In genomic region chr1:175023043-175023921, GRCh38 we compare ENCODE assay signal across 8 cellular contexts. TPM values are rescaled to one million over a fixed set of nuclear protein-coding genes. Genes with fewer than 3 reads are reported as not detected.
A peak's percentile ranks its signal among the peaks of the same experiment; 100 is the strongest.
DNase-seq lines count a peak whose midpoint lies in the region; ATAC-seq, FAIRE-seq and TF ChIP-seq lines count a peak whose summit lies in the region.

Gene MRPS14 (minus strand): TSS chr1:175023425. CDS start chr1:175023408, 17 bp downstream.

- intact Hi-C loops in body of pancreas (cut with DNase I) (no loop called here), sigmoid colon (cut with DNase I) (loop anchor here (2.0 kb wide), 1 partner anchor 24 kb away; the partner anchor contains the start of gene CACYBP)

- 3 to 4% methylated on average over 33 to 42 of the region's 42 CpGs for WGBS in body of pancreas, 2 donors
- WGBS in sigmoid colon, 2 donors, result 3% methylated on average over 42 of the region's 42 CpGs

- no peak for TF ChIP-seq CTCF in body of pancreas (IDR thresholded peaks at IDR 0.05)
- no peak for TF ChIP-seq CTCF in sigmoid colon (IDR thresholded peaks at IDR 0.05)

- H3K9me3 ChIP-seq in body of pancreas (no peaks in the 10 kb centered on the region), sigmoid colon (peaks cover 0 to 1% (median 0%) of the 10 kb centered on the region in 4 donors)

- H3K27ac ChIP-seq in body of pancreas, result peak within 1 kb of the TSS; percentile 62 to 88 (median 82)
- peak within 1 kb of the TSS; percentile 81 to 86 (median 85) for H3K27ac ChIP-seq in sigmoid colon

- H3K4me1 ChIP-seq in body of pancreas (peaks cover 12% of the 10 kb centered on the region), sigmoid colon (peaks cover 0 to 14% (median 10%) of the 10 kb centered on the region in 4 donors)

- TF ChIP-seq EP300 in sigmoid colon (IDR thresholded peaks at IDR 0.05), result no peak

- DNase-seq in 8988T (peak; percentile 39), NCI-H2107 treated with DMSO at 0.1 percent for 48 hours (lab: John Stamatoyannopoulos, UW; ENCODE audit: unreplicated experiment) (peak; percentile 99), body of pancreas (peak; percentile 98), iPS DF 4.7 (ENCODE audit: extremely low read depth, low spot score) (peak; percentile 100), sigmoid colon (peak; percentile 99)

- peak; percentile 53 to 85 (median 84) for TF ChIP-seq POLR2A in body of pancreas (IDR thresholded peaks at IDR 0.05)
- peak; percentile 58 to 63 for TF ChIP-seq POLR2A in sigmoid colon (IDR thresholded peaks at IDR 0.05)

- ATAC-seq in GM18520 (IDR thresholded peaks at IDR 0.05; ENCODE audit: unreplicated experiment) (peak; percentile 88), HG03064 (IDR thresholded peaks at IDR 0.05; ENCODE audit: low read depth, unreplicated experiment) (peak; percentile 90), body of pancreas (peak; percentile 99)

- peak; percentile 99 for FAIRE-seq in TTC549 (lab: Jason Lieb, UNC)

- H3K36me3 ChIP-seq in body of pancreas (replicated peaks in 1 of 2; ENCODE audit: insufficient read depth in 1 of 2, low read depth in 2 of 2) (peaks cover 0 to 5% of the 10 kb centered on the region in 2 donors), sigmoid colon (peaks cover 0 to 15% (median 1%) of the 10 kb centered on the region in 4 donors)

- peak within 1 kb of the TSS; percentile 77 to 99 for H3K4me3 ChIP-seq in body of pancreas
- H3K4me3 ChIP-seq in sigmoid colon, result peak within 1 kb of the TSS; percentile 81 to 90 (median 87)

- H3K27me3 ChIP-seq in body of pancreas, result no peaks in the 10 kb centered on the region
- no peaks in the 10 kb centered on the region for H3K27me3 ChIP-seq in sigmoid colon

RNA-seq across cellular contexts. Expression of gene MRPS14, which starts in this region (rescaled TPM):
- total RNA-seq in body of pancreas, result 10 to 100 TPM; 10.9 to 15.6 TPM
- total RNA-seq in sigmoid colon, result 10 to 100 TPM; 17.5 to 36.0 (median 24.3) TPM
- 10 to 100 TPM; 25.2 to 28.9 (median 28.7) TPM for polyA plus RNA-seq in sigmoid colon

Comparison
In these comparisons a context has a peak if more than half of its experiments do, and no peak if none do; other contexts are left out.
1. Peak in every context shown above with its lines: DNase-seq, ATAC-seq, H3K4me3 ChIP-seq and H3K27ac ChIP-seq.
2. DNase-seq: peak in every context shown above with its lines; median percentile 100 in iPS DF 4.7; 99 in NCI-H2107 treated with DMSO at 0.1 percent for 48 hours; 99 in sigmoid colon; 98 in body of pancreas; 39 in 8988T.